ENCODE assay signal across 20 cellular contexts in genomic region chr6:134621858-134622257, GRCh38.
A peak's percentile ranks its signal among the peaks of the same experiment; 100 is the strongest.
DNase-seq lines count a peak whose midpoint lies in the region; ATAC-seq, FAIRE-seq and TF ChIP-seq lines count a peak whose summit lies in the region.
"Had no signal": no experiment of that assay in that cellular context is flagged by ENCODE, and none has a peak within 500 bp of the region (broad histone marks: within the 10 kb centered on the region; RNA-seq: fewer than 3 reads in every experiment).

No MANE protein-coding gene starts in this region.

- H2AFZ ChIP-seq in neural progenitor cell (replicated peaks): no peak overlapping the region
- H2AFZ ChIP-seq: hepatocyte had no signal

- ATAC-seq in A549 (no peak), HG03342 (IDR thresholded peaks at IDR 0.05; ENCODE audit: unreplicated experiment) (no peak), GM19035 (IDR thresholded peaks at IDR 0.05; ENCODE audit: unreplicated experiment) (no peak)
- ATAC-seq: HCT116; left lobe of liver; naive thymus-derived CD8-positive, alpha-beta T cell; Panc1; right cardiac atrium had no signal

- H3K9me3 Mint-ChIP-seq in neural progenitor cell: peaks cover under 1% of the 10 kb centered on the region
- H3K9me3 Mint-ChIP-seq: activated naive CD8-positive, alpha-beta T cell treated with anti-CD3 and anti-CD28 coated beads, Interleukin-2, amount 10 ng/mL, durations not matched to agents 7 days and 5 days; naive thymus-derived CD8-positive, alpha-beta T cell had no signal

- no peaks in the 10 kb centered on the region for H3K9me3 ChIP-seq in A549
- no peaks in the 10 kb centered on the region for H3K9me3 ChIP-seq in breast epithelium
- no peaks in the 10 kb centered on the region for H3K9me3 ChIP-seq in neural progenitor cell (ENCODE audit: low read depth)

- TF ChIP-seq POLR2A in A549 (IDR thresholded peaks at IDR 0.05; ENCODE audit: low read length) (no peak), breast epithelium (IDR thresholded peaks at IDR 0.05) (no peak)

- CTCF ChIA-PET in A549 (lab: Yijun Ruan, JAX): interaction anchor here (1.0 to 1.8 kb wide), 4 partner anchors 19 to 498 kb away, joined by 3 to 6 read pairs (median 4); no protein-coding TSS in a partner anchor

- H3K4me3 ChIP-seq in A549 (no peak overlapping the region), breast epithelium (no peak overlapping the region), neural progenitor cell (no peak overlapping the region)
- H3K4me3 ChIP-seq: hepatocyte had no signal

- no peak overlapping the region for H3K27ac Mint-ChIP-seq in neural progenitor cell
- H3K27ac Mint-ChIP-seq: activated naive CD8-positive, alpha-beta T cell treated with anti-CD3 and anti-CD28 coated beads, Interleukin-2, amount 10 ng/mL, durations not matched to agents 7 days and 5 days; naive thymus-derived CD8-positive, alpha-beta T cell had no signal

- H3K4me1 Mint-ChIP-seq in neural progenitor cell: peaks cover 20% of the 10 kb centered on the region

- TF ChIP-seq CTCF in A549 (IDR thresholded peaks at IDR 0.05) (no peak), breast epithelium (IDR thresholded peaks at IDR 0.05) (no peak), neural progenitor cell (IDR thresholded peaks at IDR 0.05) (no peak)

- intact Hi-C loops in breast epithelium (cut with DNase I; ENCODE audit: low total_unique reads): no loop called here

- no peaks in the 10 kb centered on the region for H4K20me1 ChIP-seq in neural progenitor cell (ENCODE audit: low read depth)

- H3K27me3 ChIP-seq in breast epithelium (no peaks in the 10 kb centered on the region), neural progenitor cell (no peaks in the 10 kb centered on the region)

- H3K4me2 ChIP-seq in A549 (no peak overlapping the region), neural progenitor cell (no peak overlapping the region)
- H3K4me2 ChIP-seq: hepatocyte had no signal

- H3K9ac ChIP-seq in neural progenitor cell: no peak overlapping the region

- POLR2A ChIA-PET in A549 (lab: Yijun Ruan, JAX): interaction anchor here (0.5 kb wide), 1 partner anchor 61 kb away, joined by 3 read pairs; no protein-coding TSS in a partner anchor

- TF ChIP-seq RAD21 in A549 (conservative IDR thresholded peaks at IDR 0.05 in 1 of 2, IDR thresholded peaks at IDR 0.05 in 1 of 2): no peak

- H3K36me3 Mint-ChIP-seq in neural progenitor cell: no peaks in the 10 kb centered on the region
- H3K36me3 Mint-ChIP-seq: activated naive CD8-positive, alpha-beta T cell treated with anti-CD3 and anti-CD28 coated beads, Interleukin-2, amount 10 ng/mL, durations not matched to agents 7 days and 5 days; naive thymus-derived CD8-positive, alpha-beta T cell had no signal

- no peak for TF ChIP-seq EP300 in A549 (IDR thresholded peaks at IDR 0.05)

- no peaks in the 10 kb centered on the region for H3K27me3 Mint-ChIP-seq in neural progenitor cell (ENCODE audit: insufficient read depth, low read depth)

- DNase-seq in A549 (ENCODE audit: low read depth in 1 of 2, low spot score in 1 of 2): no peak
- peak; percentile 37 for DNase-seq in HPDE6-E6E7 (ENCODE audit: extremely low spot score)
- DNase-seq in breast epithelium (ENCODE audit: low spot score in 2 of 2): peak in 1 of 2 donors; percentile 89
- DNase-seq in neural progenitor cell (ENCODE audit: low spot score): no peak
- no peak for DNase-seq in effector CD4-positive, alpha-beta T cell
- no peak for DNase-seq in NCI-H748 treated with DMSO at 0.1 percent for 48 hours (lab: John Stamatoyannopoulos, UW)
- DNase-seq: activated CD4-positive, CD25-positive, alpha-beta regulatory T cell treated with anti-CD3 and anti-CD28 coated beads, Interleukin-2, amount 50 U/mL, for 72 hours; activated naive CD8-positive, alpha-beta T cell treated with anti-CD3 and anti-CD28 coated beads, Interleukin-2, amount 10 ng/mL, durations not matched to agents 7 days and 5 days; cerebellar nuclear complex; KBM-7; naive thymus-derived CD8-positive, alpha-beta T cell; NCI-H1694; right cardiac atrium; stimulated activated CD4-positive, alpha-beta T cell treated with anti-CD3 and anti-CD28 coated beads, Interleukin-2, amount 100 ng/mL, for 48 hours had no signal

- H3K4me1 ChIP-seq in A549: peaks cover 9% of the 10 kb centered on the region; the same call in 2 of the 3 replicates
- peaks cover 0 to 5% of the 10 kb centered on the region in 2 donors for H3K4me1 ChIP-seq in breast epithelium
- peaks cover 10% of the 10 kb centered on the region for H3K4me1 ChIP-seq in neural progenitor cell

- peaks cover 22% of the 10 kb centered on the region for H3F3A ChIP-seq in neural progenitor cell (ENCODE audit: low read depth)

- no peak for FAIRE-seq in A549 (lab: Jason Lieb, UNC)

- no peaks in the 10 kb centered on the region for H3K36me3 ChIP-seq in breast epithelium
- H3K36me3 ChIP-seq in neural progenitor cell: no peaks in the 10 kb centered on the region

- H3K27ac ChIP-seq in A549 (peak overlapping the region; percentile 33 to 47; a peak in 2 of 6 replicates), breast epithelium (peak overlapping the region; percentile 78 to 83), neural progenitor cell (peak overlapping the region; percentile 80)
- H3K27ac ChIP-seq: hepatocyte had no signal

- H3K4me3 Mint-ChIP-seq in neural progenitor cell: no peak overlapping the region
- H3K4me3 Mint-ChIP-seq: activated naive CD8-positive, alpha-beta T cell treated with anti-CD3 and anti-CD28 coated beads, Interleukin-2, amount 10 ng/mL, durations not matched to agents 7 days and 5 days; naive thymus-derived CD8-positive, alpha-beta T cell had no signal

- H3K79me2 ChIP-seq in neural progenitor cell (ENCODE audit: low read depth): no peaks in the 10 kb centered on the region
- H3K79me2 ChIP-seq: hepatocyte had no signal

TF ChIP-seq in A549, 52 proteins besides CTCF, POLR2A, EP300 and RAD21:
- TF ChIP-seq RARB (CRISPR knock-in tag; IDR thresholded peaks at IDR 0.05) (no peak), KDM5A (IDR thresholded peaks at IDR 0.05) (no peak), GATA3 (IDR thresholded peaks at IDR 0.05; ENCODE audit: borderline replicate concordance) (no peak), CHD4 (IDR thresholded peaks at IDR 0.05; ENCODE audit: borderline replicate concordance) (no peak), HOXB5 (CRISPR knock-in tag; IDR thresholded peaks at IDR 0.05) (no peak), PBX3 (IDR thresholded peaks at IDR 0.05) (no peak), NFE2L2 (conservative IDR thresholded peaks at IDR 0.05; ENCODE audit: low read length) (no peak)
